In genomic region chr16:30354423-30355143, GRCh38 we compare ENCODE assay signal across 8 cellular contexts. TPM values are rescaled to one million over a fixed set of nuclear protein-coding genes. Genes with fewer than 3 reads are reported as not detected.
DNase-seq lines count a peak whose midpoint lies in the region; ATAC-seq, FAIRE-seq and TF ChIP-seq lines count a peak whose summit lies in the region.

No MANE protein-coding gene starts in this region.

- H3K4me1 ChIP-seq in ascending aorta (peaks cover 10 to 42% of the 10 kb centered on the region in 2 donors), kidney (ENCODE audit: control insufficient read depth in 1 of 2, insufficient read depth in 1 of 2, low read depth in 1 of 2, low read length in 2 of 2) (peaks cover 29 to 35% of the 10 kb centered on the region in 2 donors), subcutaneous abdominal adipose tissue (ENCODE audit: control insufficient read depth in 5 of 5, insufficient read depth in 5 of 5, low read length in 5 of 5) (peaks cover 14 to 62% (median 51%) of the 10 kb centered on the region in 5 donors)

- peak; percentile 10 for ATAC-seq in HG03442 (IDR thresholded peaks at IDR 0.05; ENCODE audit: unreplicated experiment)
- no peak for ATAC-seq in HG03039 (IDR thresholded peaks at IDR 0.05; ENCODE audit: unreplicated experiment)

- no peak for FAIRE-seq in kidney (lab: Jason Lieb, UNC)

- DNase-seq in DMS 273 (lab: John Stamatoyannopoulos, UW; ENCODE audit: unreplicated experiment) = peak; percentile 72
- no peak for DNase-seq in DMS 273 treated with DMSO at 0.1 percent for 48 hours (lab: John Stamatoyannopoulos, UW)
- DNase-seq in ascending aorta (ENCODE audit: low spot score in 2 of 2) = no peak
- peak; percentile 47 for DNase-seq in kidney
- no peak for DNase-seq in HPDE6-E6E7 (ENCODE audit: extremely low spot score)

- H3K27ac ChIP-seq in ascending aorta (peak overlapping the region; percentile 95 to 98), kidney (ENCODE audit: low read depth in 2 of 2, low read length in 2 of 2) (peak overlapping the region; percentile 98), subcutaneous abdominal adipose tissue (ENCODE audit: low read depth, low read length) (peak overlapping the region; percentile 97)

- intact Hi-C loops in ascending aorta (cut with DNase I) = loop anchor here (1.0 to 5.0 kb wide), 5 partner anchors 16 to 173 kb away; partner anchors contain the start of genes TBC1D10B, ZNF48 and ZNF768
- intact Hi-C loops in kidney (cut with DNase I) = no loop called here

- no peaks in the 10 kb centered on the region for H3K27me3 ChIP-seq in ascending aorta
- peaks cover 0 to 8% (median 0%) of the 10 kb centered on the region in 5 donors for H3K27me3 ChIP-seq in subcutaneous abdominal adipose tissue (ENCODE audit: control insufficient read depth in 5 of 5, insufficient read depth in 4 of 5, low read length in 5 of 5)

- TF ChIP-seq CTCF in ascending aorta (IDR thresholded peaks at IDR 0.05) (no peak), kidney (IDR thresholded peaks at IDR 0.05; ENCODE audit: borderline replicate concordance, extremely low read depth, insufficient read depth) (no peak)

- no peaks in the 10 kb centered on the region for H3K9me3 ChIP-seq in ascending aorta
- no peaks in the 10 kb centered on the region for H3K9me3 ChIP-seq in kidney (ENCODE audit: control insufficient read depth in 1 of 2, low read length in 2 of 2)
- no peaks in the 10 kb centered on the region for H3K9me3 ChIP-seq in subcutaneous abdominal adipose tissue (ENCODE audit: control insufficient read depth in 5 of 5, low read length in 5 of 5)

- H3K9ac ChIP-seq in kidney (ENCODE audit: low read length in 2 of 2) = peak overlapping the region; percentile 91 to 99
- peak overlapping the region; percentile 74 to 95 (median 83) for H3K9ac ChIP-seq in subcutaneous abdominal adipose tissue (ENCODE audit: low read length in 5 of 5)

- H3K4me3 ChIP-seq in ascending aorta = peak overlapping the region; percentile 72 to 87
- H3K4me3 ChIP-seq in kidney (ENCODE audit: low read length in 2 of 2) = peak overlapping the region; percentile 97
- peak overlapping the region; percentile 87 to 98 (median 92) for H3K4me3 ChIP-seq in subcutaneous abdominal adipose tissue (ENCODE audit: low read depth in 1 of 5, low read length in 5 of 5)

- H3K36me3 ChIP-seq in ascending aorta (peaks cover 40 to 52% of the 10 kb centered on the region in 2 donors), kidney (ENCODE audit: control insufficient read depth in 1 of 2, insufficient read depth in 2 of 2, low read length in 2 of 2) (peaks cover 15 to 37% of the 10 kb centered on the region in 2 donors), subcutaneous abdominal adipose tissue (ENCODE audit: control insufficient read depth in 5 of 5, insufficient read depth in 5 of 5, low read length in 5 of 5) (peaks cover 0 to 70% (median 56%) of the 10 kb centered on the region in 5 donors)

RNA-seq across cellular contexts. Expression of gene CD2BP2, which starts 0.5 kb away (rescaled TPM):
- total RNA-seq in ascending aorta (15.1 TPM), kidney (68.1 TPM)
- 61.8 TPM for polyA plus RNA-seq in kidney (ENCODE audit: insufficient read depth, low read depth, low replicate concordance)

RNA-seq across cellular contexts. Expression of gene TBC1D10B, which starts 15.7 kb away (rescaled TPM):
- 20.9 TPM for total RNA-seq in ascending aorta
- 32.7 TPM for total RNA-seq in kidney
- polyA plus RNA-seq in kidney (ENCODE audit: insufficient read depth, low read depth, low replicate concordance) = 30.1 TPM

RNA-seq across cellular contexts. Expression of gene MYL11, which starts 20.0 kb away (rescaled TPM):
- not detected for total RNA-seq in ascending aorta
- not detected for total RNA-seq in kidney
- polyA plus RNA-seq in kidney (ENCODE audit: insufficient read depth, low read depth, low replicate concordance) = 2.3 TPM

RNA-seq across cellular contexts. Expression of gene SEPTIN1, which starts 27.8 kb away (rescaled TPM):
- total RNA-seq in ascending aorta = not detected
- total RNA-seq in kidney = 12.8 TPM
- 5.0 TPM for polyA plus RNA-seq in kidney (ENCODE audit: insufficient read depth, low read depth, low replicate concordance)

RNA-seq across cellular contexts. Expression of gene ZNF48, which starts 40.6 kb away (rescaled TPM):
- total RNA-seq in ascending aorta (25.1 TPM), kidney (9.7 TPM)
- polyA plus RNA-seq in kidney (ENCODE audit: insufficient read depth, low read depth, low replicate concordance) = 6.9 TPM

Comparison
In these comparisons a context has a peak if more than half of its experiments do, and no peak if none do; other contexts are left out.
1. DNase-seq: peak in DMS 273 (single experiment) and kidney (single experiment); none in DMS 273 treated with DMSO at 0.1 percent for 48 hours (single experiment), ascending aorta (0 of 2) and HPDE6-E6E7 (single experiment).
2. Peak in every context shown above with its lines, with median percentiles within 50 percentile points of each other: H3K27ac ChIP-seq and H3K4me3 ChIP-seq.